In genomic region chr16:30350134-30350871, GRCh38 we compare ENCODE assay signal across 10 cellular contexts. TPM values are rescaled to one million over a fixed set of nuclear protein-coding genes. Genes with fewer than 3 reads are reported as not detected.
A peak's percentile ranks its signal among the peaks of the same experiment; 100 is the strongest.
DNase-seq lines count a peak whose midpoint lies in the region; ATAC-seq and TF ChIP-seq lines count a peak whose summit lies in the region.
"Had no signal": no experiment of that assay in that cellular context is flagged by ENCODE, and none has a peak within 500 bp of the region (broad histone marks: within the 10 kb centered on the region; RNA-seq: fewer than 3 reads in every experiment).

No MANE protein-coding gene starts in this region.

- H3K27ac ChIP-seq in BLaER1 = peak overlapping the region; percentile 1; the same call in 1 of the 2 replicates

- no peaks in the 10 kb centered on the region for H3K9me3 ChIP-seq in BLaER1
- H3K9me3 ChIP-seq: Peyer's patch had no signal

- peaks cover 32% of the 10 kb centered on the region for H3K36me3 Mint-ChIP-seq in brain

- H4K20me1 ChIP-seq in BLaER1 = peaks cover 27% of the 10 kb centered on the region

- H3K36me3 ChIP-seq in BLaER1 (peaks cover 41% of the 10 kb centered on the region), H7 (replicated peaks; ENCODE audit: control insufficient read depth, insufficient read depth, low read length) (peaks cover 29% of the 10 kb centered on the region)

- H3K27me3 ChIP-seq in BLaER1 (no peaks in the 10 kb centered on the region), H7 (ENCODE audit: control insufficient read depth, insufficient read depth, low read length) (no peaks in the 10 kb centered on the region)
- H3K27me3 ChIP-seq: Peyer's patch had no signal

- DNase-seq in H7 = no peak
- DNase-seq in NCI-H187 (lab: John Stamatoyannopoulos, UW) = no peak
- no peak for DNase-seq in KG1 (lab: John Stamatoyannopoulos, UW)
- DNase-seq: anterior cingulate cortex had no signal

- H3K4me3 ChIP-seq in BLaER1 (no peak overlapping the region), H7 (ENCODE audit: insufficient read depth, low read depth, low read length) (no peak overlapping the region)
- H3K4me3 ChIP-seq: Peyer's patch had no signal

- H3K27ac Mint-ChIP-seq in brain = peak overlapping the region in 4 of 5 experiments; percentile 19 to 99 (median 54)

- peak; percentile 37 for ATAC-seq in GM19023 (IDR thresholded peaks at IDR 0.05; ENCODE audit: unreplicated experiment)
- peak; percentile 54 for ATAC-seq in HG03565 (IDR thresholded peaks at IDR 0.05; ENCODE audit: unreplicated experiment)
- no peak for ATAC-seq in HG03039 (IDR thresholded peaks at IDR 0.05; ENCODE audit: unreplicated experiment)

- H3K4me1 ChIP-seq in BLaER1 = peaks cover 61% of the 10 kb centered on the region

- peaks cover 10% of the 10 kb centered on the region for H3K27me3 Mint-ChIP-seq in brain

- no peak for TF ChIP-seq CTCF in brain (conservative IDR thresholded peaks at IDR 0.05)

- H3K9me3 Mint-ChIP-seq in brain = peaks cover 0 to 3% (median 0%) of the 10 kb centered on the region in 5 experiments

- H3K4me2 ChIP-seq in BLaER1 = peak overlapping the region; percentile 60

- H3K4me1 Mint-ChIP-seq in brain = peaks cover 34% of the 10 kb centered on the region

- H3K4me3 Mint-ChIP-seq in brain = peak overlapping the region in 2 of 5 experiments; percentile 48 to 85

- no peak overlapping the region; the same call in 1 of the 2 replicates for H3K9ac ChIP-seq in BLaER1

RNA-seq across cellular contexts. Expression of gene CD2BP2, which starts 4.8 kb away (rescaled TPM):
- 90.9 TPM for polyA plus RNA-seq in brain (ENCODE audit: insufficient read depth, low read depth, low replicate concordance)
- total RNA-seq in H7 (2014; rRNA removed; shearing (Covaris generic)) = 44.2 and 45.2 TPM in 2 replicates

RNA-seq across cellular contexts. Expression of gene TBC1D10B, which starts 20.0 kb away (rescaled TPM):
- polyA plus RNA-seq in brain (ENCODE audit: insufficient read depth, low read depth, low replicate concordance) = 93.7 TPM
- 35.8 and 38.4 TPM in 2 replicates for total RNA-seq in H7 (2014; rRNA removed; shearing (Covaris generic))

RNA-seq across cellular contexts. Expression of gene MYL11, which starts 24.3 kb away (rescaled TPM):
- not detected for polyA plus RNA-seq in brain (ENCODE audit: insufficient read depth, low read depth, low replicate concordance)
- 3.4 TPM in 1 of 2 replicates, not detected in the other for total RNA-seq in H7 (2014; rRNA removed; shearing (Covaris generic))
- total RNA-seq: Peyer's patch had no signal

RNA-seq across cellular contexts. Expression of gene SEPTIN1, which starts 32.1 kb away (rescaled TPM):
- 4.8 TPM for polyA plus RNA-seq in brain (ENCODE audit: insufficient read depth, low read depth, low replicate concordance)
- 0.18 and 0.80 TPM in 2 replicates for total RNA-seq in H7 (2014; rRNA removed; shearing (Covaris generic))

RNA-seq across cellular contexts. Expression of gene ZNF48, which starts 44.9 kb away (rescaled TPM):
- polyA plus RNA-seq in brain (ENCODE audit: insufficient read depth, low read depth, low replicate concordance) = 34.3 TPM
- total RNA-seq in H7 (2014; rRNA removed; shearing (Covaris generic)) = 38.8 and 46.3 TPM in 2 replicates
